ENCODE assay signal across 22 cellular contexts in genomic region chr5:34535944-34536628, GRCh38.
A peak's percentile ranks its signal among the peaks of the same experiment; 100 is the strongest.
DNase-seq lines count a peak whose midpoint lies in the region; ATAC-seq, FAIRE-seq and TF ChIP-seq lines count a peak whose summit lies in the region.
"Had no signal": no experiment of that assay in that cellular context is flagged by ENCODE, and none has a peak within 500 bp of the region (broad histone marks: within the 10 kb centered on the region; RNA-seq: fewer than 3 reads in every experiment).

No MANE protein-coding gene starts in this region.

- H3K9me3 ChIP-seq in astrocyte (ENCODE audit: insufficient read depth, low read depth, low read length) = no peaks in the 10 kb centered on the region
- H3K9me3 ChIP-seq in effector memory CD4-positive, alpha-beta T cell (ENCODE audit: control insufficient read depth, low read length) = no peaks in the 10 kb centered on the region
- H3K9me3 ChIP-seq: prostate gland, spleen had no signal

- peaks cover 27% of the 10 kb centered on the region for H3K27me3 Mint-ChIP-seq in activated T-cell treated with anti-CD3 and anti-CD28 coated beads, Interleukin-2, amount 50 U/mL, for 4 hours (ENCODE audit: low read depth)
- H3K27me3 Mint-ChIP-seq in HFFc6 (ENCODE audit: insufficient read depth) (peaks cover 3% of the 10 kb centered on the region; the same call in 1 of the 2 replicates), astrocyte (ENCODE audit: low read depth, unreplicated experiment) (no peaks in the 10 kb centered on the region)

- no peaks in the 10 kb centered on the region for H3K79me2 ChIP-seq in astrocyte (ENCODE audit: insufficient read depth, low read length)

- no peaks in the 10 kb centered on the region for H3K9me3 Mint-ChIP-seq in activated T-cell treated with anti-CD3 and anti-CD28 coated beads, Interleukin-2, amount 50 U/mL, for 4 hours
- no peaks in the 10 kb centered on the region for H3K9me3 Mint-ChIP-seq in HFFc6
- no peaks in the 10 kb centered on the region for H3K9me3 Mint-ChIP-seq in astrocyte (ENCODE audit: unreplicated experiment)
- H3K9me3 Mint-ChIP-seq in stimulated activated effector memory CD8-positive, alpha-beta T cell treated with anti-CD3 and anti-CD28 coated beads, Interleukin-12 subunit alpha, Interleukin-12 subunit beta, amount 100 ng/mL, for 72 hours = no peaks in the 10 kb centered on the region
- H3K9me3 Mint-ChIP-seq: activated naive CD8-positive, alpha-beta T cell treated with anti-CD3 and anti-CD28 coated beads, Interleukin-2, amount 10 ng/mL, durations not matched to agents 7 days and 5 days; CD8-positive, alpha-beta memory T cell; memory B cell; natural killer cell treated with Interleukin-12 subunit alpha and Interleukin-12 subunit beta and Interleukin-15 and Interleukin-18, amount 100 ng/mL, for 72 hours had no signal

- H3K4me3 Mint-ChIP-seq in activated T-cell treated with anti-CD3 and anti-CD28 coated beads, Interleukin-2, amount 50 U/mL, for 4 hours = no peak overlapping the region
- H3K4me3 Mint-ChIP-seq in HFFc6 (peak overlapping the region; percentile 31; the same call in 1 of the 2 replicates), astrocyte (ENCODE audit: unreplicated experiment) (peak overlapping the region; percentile 4)
- no peak overlapping the region for H3K4me3 Mint-ChIP-seq in stimulated activated effector memory CD8-positive, alpha-beta T cell treated with anti-CD3 and anti-CD28 coated beads, Interleukin-12 subunit alpha, Interleukin-12 subunit beta, amount 100 ng/mL, for 72 hours
- H3K4me3 Mint-ChIP-seq: activated CD8-positive, alpha-beta memory T cell treated with anti-CD3 and anti-CD28 coated beads, Interleukin-2, amount 10 ng/mL, durations not matched to agents 7 days and 5 days; activated naive CD8-positive, alpha-beta T cell treated with anti-CD3 and anti-CD28 coated beads, Interleukin-2, amount 10 ng/mL, durations not matched to agents 7 days and 5 days; CD8-positive, alpha-beta memory T cell; memory B cell; natural killer cell treated with Interleukin-12 subunit alpha and Interleukin-12 subunit beta and Interleukin-15 and Interleukin-18, amount 100 ng/mL, for 72 hours had no signal

- H3K27ac Mint-ChIP-seq in HFFc6 = peak overlapping the region; percentile 96
- peak overlapping the region; percentile 100 for H3K27ac Mint-ChIP-seq in astrocyte (ENCODE audit: unreplicated experiment)
- no peak overlapping the region for H3K27ac Mint-ChIP-seq in stimulated activated effector memory CD8-positive, alpha-beta T cell treated with anti-CD3 and anti-CD28 coated beads, Interleukin-12 subunit alpha, Interleukin-12 subunit beta, amount 100 ng/mL, for 72 hours
- H3K27ac Mint-ChIP-seq: activated CD8-positive, alpha-beta memory T cell treated with anti-CD3 and anti-CD28 coated beads, Interleukin-2, amount 10 ng/mL, durations not matched to agents 7 days and 5 days; activated naive CD8-positive, alpha-beta T cell treated with anti-CD3 and anti-CD28 coated beads, Interleukin-2, amount 10 ng/mL, durations not matched to agents 7 days and 5 days; CD8-positive, alpha-beta memory T cell; memory B cell; natural killer cell treated with Interleukin-12 subunit alpha and Interleukin-12 subunit beta and Interleukin-15 and Interleukin-18, amount 100 ng/mL, for 72 hours had no signal

- H4K20me1 ChIP-seq in astrocyte (ENCODE audit: insufficient read depth, low read length) = no peaks in the 10 kb centered on the region

- H3K36me3 ChIP-seq in astrocyte (ENCODE audit: insufficient read depth, low read length) = no peaks in the 10 kb centered on the region
- H3K36me3 ChIP-seq in effector memory CD4-positive, alpha-beta T cell (ENCODE audit: control insufficient read depth, insufficient read depth, low read length) = no peaks in the 10 kb centered on the region
- H3K36me3 ChIP-seq: prostate gland, spleen had no signal

- no peak for DNase-seq in activated T-cell treated with anti-CD3 and anti-CD28 coated beads, Interleukin-2, amount 50 U/mL, for 4 hours
- DNase-seq in activated T-cell treated with anti-CD3 and anti-CD28 coated beads, Interleukin-2, amount 50 U/mL, for 48 hours = no peak
- DNase-seq in HFFc6 = no peak
- DNase-seq in astrocyte (ENCODE audit: low read depth) = peak; percentile 55
- no peak for DNase-seq in stimulated activated effector memory CD8-positive, alpha-beta T cell treated with anti-CD3 and anti-CD28 coated beads, Interleukin-12 subunit alpha, Interleukin-12 subunit beta, amount 100 ng/mL, for 72 hours (ENCODE audit: low spot score in 2 of 2)
- DNase-seq in effector memory CD4-positive, alpha-beta T cell = no peak
- no peak for DNase-seq in NCI-H187 (lab: John Stamatoyannopoulos, UW)
- DNase-seq: activated CD8-positive, alpha-beta memory T cell treated with anti-CD3 and anti-CD28 coated beads, Interleukin-2, amount 10 ng/mL, durations not matched to agents 7 days and 5 days; activated naive CD8-positive, alpha-beta T cell treated with anti-CD3 and anti-CD28 coated beads, Interleukin-2, amount 10 ng/mL, durations not matched to agents 7 days and 5 days; CD8-positive, alpha-beta memory T cell; central memory CD4-positive, alpha-beta T cell; effector CD8-positive, alpha-beta T cell; hippocampal formation; kidney; NCI-H1417 treated with DMSO at 0.1 percent for 48 hours; NK-92 treated with Interleukin-12 subunit alpha and Interleukin-12 subunit beta, amount 100 ng/mL, for 24 hours; spleen; SW 1271 had no signal

- H3K27ac ChIP-seq in astrocyte (ENCODE audit: low read depth, low read length) = no peak overlapping the region
- no peak overlapping the region for H3K27ac ChIP-seq in effector memory CD4-positive, alpha-beta T cell (ENCODE audit: insufficient read depth, low read length, poor library complexity, severe bottlenecking)
- H3K27ac ChIP-seq: prostate gland, spleen had no signal

- peaks cover 38% of the 10 kb centered on the region for H3K4me1 ChIP-seq in astrocyte (ENCODE audit: insufficient read depth, low read length)
- H3K4me1 ChIP-seq in effector memory CD4-positive, alpha-beta T cell (ENCODE audit: control insufficient read depth, insufficient read depth, low read length, poor library complexity, severe bottlenecking) = no peaks in the 10 kb centered on the region
- H3K4me1 ChIP-seq: prostate gland, spleen had no signal

- H3K4me2 ChIP-seq in astrocyte (ENCODE audit: low read length) = no peak overlapping the region

- peaks cover 8% of the 10 kb centered on the region for H3K4me1 Mint-ChIP-seq in activated T-cell treated with anti-CD3 and anti-CD28 coated beads, Interleukin-2, amount 50 U/mL, for 4 hours (ENCODE audit: low read depth)
- H3K4me1 Mint-ChIP-seq in HFFc6 (ENCODE audit: low read depth) (peaks cover 65% of the 10 kb centered on the region), astrocyte (ENCODE audit: low read depth, unreplicated experiment) (peaks cover 36% of the 10 kb centered on the region)
- no peaks in the 10 kb centered on the region for H3K4me1 Mint-ChIP-seq in stimulated activated effector memory CD8-positive, alpha-beta T cell treated with anti-CD3 and anti-CD28 coated beads, Interleukin-12 subunit alpha, Interleukin-12 subunit beta, amount 100 ng/mL, for 72 hours
- H3K4me1 Mint-ChIP-seq: activated naive CD8-positive, alpha-beta T cell treated with anti-CD3 and anti-CD28 coated beads, Interleukin-2, amount 10 ng/mL, durations not matched to agents 7 days and 5 days; CD8-positive, alpha-beta memory T cell; memory B cell had no signal

- no peaks in the 10 kb centered on the region for H3K36me3 Mint-ChIP-seq in activated T-cell treated with anti-CD3 and anti-CD28 coated beads, Interleukin-2, amount 50 U/mL, for 4 hours (ENCODE audit: insufficient read depth)
- 0 out of 2 replicates have a peak, but pooled peaks cover under 1% of the 10 kb centered on the region for H3K36me3 Mint-ChIP-seq in HFFc6 (ENCODE audit: low read depth)
- no peaks in the 10 kb centered on the region for H3K36me3 Mint-ChIP-seq in astrocyte (ENCODE audit: low read depth, unreplicated experiment)
- H3K36me3 Mint-ChIP-seq in stimulated activated effector memory CD8-positive, alpha-beta T cell treated with anti-CD3 and anti-CD28 coated beads, Interleukin-12 subunit alpha, Interleukin-12 subunit beta, amount 100 ng/mL, for 72 hours = no peaks in the 10 kb centered on the region
- H3K36me3 Mint-ChIP-seq: activated CD8-positive, alpha-beta memory T cell treated with anti-CD3 and anti-CD28 coated beads, Interleukin-2, amount 10 ng/mL, durations not matched to agents 7 days and 5 days; activated naive CD8-positive, alpha-beta T cell treated with anti-CD3 and anti-CD28 coated beads, Interleukin-2, amount 10 ng/mL, durations not matched to agents 7 days and 5 days; CD8-positive, alpha-beta memory T cell; memory B cell; natural killer cell treated with Interleukin-12 subunit alpha and Interleukin-12 subunit beta and Interleukin-15 and Interleukin-18, amount 100 ng/mL, for 72 hours had no signal

- ATAC-seq in activated T-cell treated with anti-CD3 and anti-CD28 coated beads, Interleukin-2, amount 50 U/mL, for 4 hours = peak; percentile 70 to 79
- peak; percentile 53 for ATAC-seq in stimulated activated effector memory CD8-positive, alpha-beta T cell treated with anti-CD3 and anti-CD28 coated beads, Interleukin-12 subunit alpha, Interleukin-12 subunit beta, amount 100 ng/mL, for 72 hours
- ATAC-seq in GM18870 (IDR thresholded peaks at IDR 0.05; ENCODE audit: unreplicated experiment) = no peak
- ATAC-seq: activated CD8-positive, alpha-beta memory T cell treated with anti-CD3 and anti-CD28 coated beads, Interleukin-2, amount 10 ng/mL, durations not matched to agents 7 days and 5 days; natural killer cell treated with Interleukin-12 subunit alpha and Interleukin-12 subunit beta and Interleukin-15 and Interleukin-18, amount 100 ng/mL, for 72 hours had no signal

- H3K9ac ChIP-seq in astrocyte (ENCODE audit: low read length) = no peak overlapping the region

- peak; percentile 41 for FAIRE-seq in astrocyte (lab: Jason Lieb, UNC)
- FAIRE-seq: kidney had no signal

- H3K27me3 ChIP-seq in astrocyte (ENCODE audit: insufficient read depth, low read length) = no peaks in the 10 kb centered on the region
- H3K27me3 ChIP-seq in effector memory CD4-positive, alpha-beta T cell (replicated peaks; ENCODE audit: control insufficient read depth, insufficient read depth, low read length, poor library complexity, severe bottlenecking) = peaks cover 4% of the 10 kb centered on the region

- no peak overlapping the region for H3K4me3 ChIP-seq in astrocyte (ENCODE audit: insufficient read depth, low read depth, low read length)
- no peak overlapping the region for H3K4me3 ChIP-seq in effector memory CD4-positive, alpha-beta T cell (ENCODE audit: insufficient read depth, low read depth, low read length, poor library complexity, severe bottlenecking)
- H3K4me3 ChIP-seq: prostate gland, spleen had no signal

- no peak overlapping the region for H2AFZ ChIP-seq in astrocyte (ENCODE audit: low read depth, low read length)

- TF ChIP-seq CTCF in HFFc6 (IDR thresholded peaks at IDR 0.05) (peak; percentile 26; the same call in 1 of the 2 replicates), astrocyte (IDR thresholded peaks at IDR 0.05; ENCODE audit: insufficient read depth, low read depth, low read length) (no peak)

Comparison
In these comparisons a context has a peak if more than half of its experiments do, and no peak if none do; other contexts are left out.
1. H3K4me3 Mint-ChIP-seq: peak in HFFc6 (single experiment) and astrocyte (single experiment); none in activated T-cell treated with anti-CD3 and anti-CD28 coated beads, Interleukin-2, amount 50 U/mL, for 4 hours (single experiment) and stimulated activated effector memory CD8-positive, alpha-beta T cell treated with anti-CD3 and anti-CD28 coated beads, Interleukin-12 subunit alpha, Interleukin-12 subunit beta, amount 100 ng/mL, for 72 hours (single experiment).